2 cellular contexts compared by ENCODE assay signal in the genomic region with DNA sequence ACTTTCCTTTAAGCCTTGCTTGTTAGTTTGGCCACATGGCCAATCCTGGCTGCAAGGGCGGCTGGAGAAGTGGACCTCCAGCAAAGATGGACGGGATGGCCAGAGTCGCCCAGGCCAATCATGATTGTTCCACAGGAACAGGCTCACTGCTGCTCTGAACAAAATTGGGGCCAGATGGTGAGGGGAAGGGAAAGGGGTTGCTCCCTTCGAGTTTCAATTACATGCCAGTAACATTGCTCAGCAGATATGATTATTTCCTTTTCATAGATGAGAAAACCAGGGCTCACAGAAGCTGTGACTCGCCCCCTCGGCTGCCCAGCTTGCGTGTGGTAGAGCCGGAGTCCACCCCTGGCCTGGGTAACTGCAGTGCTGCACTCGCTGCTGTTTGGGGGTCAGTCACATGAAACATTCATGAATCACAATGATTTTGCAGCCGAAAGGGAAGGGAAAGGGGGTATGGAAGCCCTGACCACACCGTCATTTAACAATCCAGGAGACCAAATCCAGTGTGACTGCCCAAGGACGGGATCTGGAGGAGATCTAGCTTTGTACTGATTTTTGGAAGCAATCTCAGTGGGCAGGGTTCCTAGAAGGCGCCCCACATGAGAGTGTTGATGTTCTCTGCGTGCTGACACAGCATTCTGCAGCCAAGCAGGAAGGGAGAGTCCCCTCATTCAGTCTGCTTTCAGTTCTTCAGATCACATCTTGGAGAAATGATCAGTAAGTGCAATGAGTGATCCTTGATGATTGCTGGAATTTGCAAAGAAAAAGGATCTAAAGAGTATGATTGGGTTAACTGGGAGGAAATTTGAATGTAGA.
TF ChIP-seq lines count a peak whose summit lies in the region.

No MANE protein-coding gene starts in this region.

TF ChIP-seq in HCT116, 20 proteins besides CTCF, POLR2A, EP300 and RAD21:
- TF ChIP-seq ELF1 (IDR thresholded peaks at IDR 0.05; ENCODE audit: borderline replicate concordance, low read depth) (no peak), SRF (IDR thresholded peaks at IDR 0.05; ENCODE audit: low read depth) (no peak), SP1 (IDR thresholded peaks at IDR 0.05; ENCODE audit: low read depth) (no peak), EZH2 (IDR thresholded peaks at IDR 0.05) (no peak), CBX3 (IDR thresholded peaks at IDR 0.05; ENCODE audit: low read depth) (no peak), EGR1 (IDR thresholded peaks at IDR 0.05; ENCODE audit: low read depth) (no peak), ZNF274 (IDR thresholded peaks at IDR 0.05; ENCODE audit: low read depth, low read length) (no peak), CEBPB (IDR thresholded peaks at IDR 0.05; ENCODE audit: low read depth) (no peak), JUND (IDR thresholded peaks at IDR 0.05) (no peak), POLR2AphosphoS5 (IDR thresholded peaks at IDR 0.05; ENCODE audit: low read depth, low read length) (no peak), TCF7L2 (IDR thresholded peaks at IDR 0.05; ENCODE audit: borderline replicate concordance, extremely low read depth, insufficient read depth, insufficient read length) (no peak), EZH2phosphoT487 (IDR thresholded peaks at IDR 0.05; ENCODE audit: borderline replicate concordance) (no peak), ZFX (IDR thresholded peaks at IDR 0.05) (no peak)
- TF ChIP-seq, protein P1, sequence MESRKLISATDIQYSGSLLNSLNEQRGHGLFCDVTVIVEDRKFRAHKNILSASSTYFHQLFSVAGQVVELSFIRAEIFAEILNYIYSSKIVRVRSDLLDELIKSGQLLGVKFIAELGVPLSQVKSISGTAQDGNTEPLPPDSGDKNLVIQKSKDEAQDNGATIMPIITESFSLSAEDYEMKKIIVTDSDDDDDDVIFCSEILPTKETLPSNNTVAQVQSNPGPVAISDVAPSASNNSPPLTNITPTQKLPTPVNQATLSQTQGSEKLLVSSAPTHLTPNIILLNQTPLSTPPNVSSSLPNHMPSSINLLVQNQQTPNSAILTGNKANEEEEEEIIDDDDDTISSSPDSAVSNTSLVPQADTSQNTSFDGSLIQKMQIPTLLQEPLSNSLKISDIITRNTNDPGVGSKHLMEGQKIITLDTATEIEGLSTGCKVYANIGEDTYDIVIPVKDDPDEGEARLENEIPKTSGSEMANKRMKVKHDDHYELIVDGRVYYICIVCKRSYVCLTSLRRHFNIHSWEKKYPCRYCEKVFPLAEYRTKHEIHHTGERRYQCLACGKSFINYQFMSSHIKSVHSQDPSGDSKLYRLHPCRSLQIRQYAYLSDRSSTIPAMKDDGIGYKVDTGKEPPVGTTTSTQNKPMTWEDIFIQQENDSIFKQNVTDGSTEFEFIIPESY (IDR thresholded peaks at IDR 0.05; ENCODE audit: extremely low read depth, insufficient replicate concordance, low read length), result no peak
- TF ChIP-seq, protein P2, sequence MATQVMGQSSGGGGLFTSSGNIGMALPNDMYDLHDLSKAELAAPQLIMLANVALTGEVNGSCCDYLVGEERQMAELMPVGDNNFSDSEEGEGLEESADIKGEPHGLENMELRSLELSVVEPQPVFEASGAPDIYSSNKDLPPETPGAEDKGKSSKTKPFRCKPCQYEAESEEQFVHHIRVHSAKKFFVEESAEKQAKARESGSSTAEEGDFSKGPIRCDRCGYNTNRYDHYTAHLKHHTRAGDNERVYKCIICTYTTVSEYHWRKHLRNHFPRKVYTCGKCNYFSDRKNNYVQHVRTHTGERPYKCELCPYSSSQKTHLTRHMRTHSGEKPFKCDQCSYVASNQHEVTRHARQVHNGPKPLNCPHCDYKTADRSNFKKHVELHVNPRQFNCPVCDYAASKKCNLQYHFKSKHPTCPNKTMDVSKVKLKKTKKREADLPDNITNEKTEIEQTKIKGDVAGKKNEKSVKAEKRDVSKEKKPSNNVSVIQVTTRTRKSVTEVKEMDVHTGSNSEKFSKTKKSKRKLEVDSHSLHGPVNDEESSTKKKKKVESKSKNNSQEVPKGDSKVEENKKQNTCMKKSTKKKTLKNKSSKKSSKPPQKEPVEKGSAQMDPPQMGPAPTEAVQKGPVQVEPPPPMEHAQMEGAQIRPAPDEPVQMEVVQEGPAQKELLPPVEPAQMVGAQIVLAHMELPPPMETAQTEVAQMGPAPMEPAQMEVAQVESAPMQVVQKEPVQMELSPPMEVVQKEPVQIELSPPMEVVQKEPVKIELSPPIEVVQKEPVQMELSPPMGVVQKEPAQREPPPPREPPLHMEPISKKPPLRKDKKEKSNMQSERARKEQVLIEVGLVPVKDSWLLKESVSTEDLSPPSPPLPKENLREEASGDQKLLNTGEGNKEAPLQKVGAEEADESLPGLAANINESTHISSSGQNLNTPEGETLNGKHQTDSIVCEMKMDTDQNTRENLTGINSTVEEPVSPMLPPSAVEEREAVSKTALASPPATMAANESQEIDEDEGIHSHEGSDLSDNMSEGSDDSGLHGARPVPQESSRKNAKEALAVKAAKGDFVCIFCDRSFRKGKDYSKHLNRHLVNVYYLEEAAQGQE (IDR thresholded peaks at IDR 0.05; ENCODE audit: low read depth), result no peak
- TF ChIP-seq, protein P3, sequence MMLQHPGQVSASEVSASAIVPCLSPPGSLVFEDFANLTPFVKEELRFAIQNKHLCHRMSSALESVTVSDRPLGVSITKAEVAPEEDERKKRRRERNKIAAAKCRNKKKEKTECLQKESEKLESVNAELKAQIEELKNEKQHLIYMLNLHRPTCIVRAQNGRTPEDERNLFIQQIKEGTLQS (IDR thresholded peaks at IDR 0.05), result no peak

TF ChIP-seq in H1, 55 proteins besides CTCF, POLR2A, EP300 and RAD21:
- TF ChIP-seq CBX5 (IDR thresholded peaks at IDR 0.05; ENCODE audit: low read depth, low read length), result no peak
- no peak for TF ChIP-seq CHD1 (IDR thresholded peaks at IDR 0.05; ENCODE audit: low read depth, low read length)
- peak; percentile 68; the same call in 1 of the 2 replicates for TF ChIP-seq MAFK (IDR thresholded peaks at IDR 0.05; ENCODE audit: low read depth, low read length)
- no peak for TF ChIP-seq HDAC2 (IDR thresholded peaks at IDR 0.05; ENCODE audit: borderline replicate concordance in 1 of 2, low read depth in 2 of 2, low read length in 2 of 2)
- TF ChIP-seq PHF8 (conservative IDR thresholded peaks at IDR 0.05; ENCODE audit: low read depth, low read length), result no peak
